In genomic region chrX:153626863-153627674, GRCh38 we compare ENCODE assay signal across 1 cellular context.
TF ChIP-seq lines count a peak whose summit lies in the region.

No MANE protein-coding gene starts in this region.

TF ChIP-seq in HepG2, 621 proteins besides CTCF, POLR2A, EP300 and RAD21 (continued from another document):
- TF ChIP-seq, protein P1, sequence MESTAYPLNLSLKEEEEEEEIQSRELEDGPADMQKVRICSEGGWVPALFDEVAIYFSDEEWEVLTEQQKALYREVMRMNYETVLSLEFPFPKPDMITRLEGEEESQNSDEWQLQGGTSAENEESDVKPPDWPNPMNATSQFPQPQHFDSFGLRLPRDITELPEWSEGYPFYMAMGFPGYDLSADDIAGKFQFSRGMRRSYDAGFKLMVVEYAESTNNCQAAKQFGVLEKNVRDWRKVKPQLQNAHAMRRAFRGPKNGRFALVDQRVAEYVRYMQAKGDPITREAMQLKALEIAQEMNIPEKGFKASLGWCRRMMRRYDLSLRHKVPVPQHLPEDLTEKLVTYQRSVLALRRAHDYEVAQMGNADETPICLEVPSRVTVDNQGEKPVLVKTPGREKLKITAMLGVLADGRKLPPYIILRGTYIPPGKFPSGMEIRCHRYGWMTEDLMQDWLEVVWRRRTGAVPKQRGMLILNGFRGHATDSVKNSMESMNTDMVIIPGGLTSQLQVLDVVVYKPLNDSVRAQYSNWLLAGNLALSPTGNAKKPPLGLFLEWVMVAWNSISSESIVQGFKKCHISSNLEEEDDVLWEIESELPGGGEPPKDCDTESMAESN (CRISPR knock-in tag; conservative IDR thresholded peaks at IDR 0.05), result peak; percentile 64; the same call in 1 of the 2 replicates
- TF ChIP-seq ZNF446 (CRISPR knock-in tag; IDR thresholded peaks at IDR 0.05), result no peak
- TF ChIP-seq ZNF292 (CRISPR knock-in tag; IDR thresholded peaks at IDR 0.05; ENCODE audit: borderline replicate concordance, low read depth), result no peak
- TF ChIP-seq ZNF589 (CRISPR knock-in tag; conservative IDR thresholded peaks at IDR 0.05), result peak; percentile 64; the same call in 1 of the 2 replicates
- no peak for TF ChIP-seq KMT2A (CRISPR knock-in tag; IDR thresholded peaks at IDR 0.05)
- no peak for TF ChIP-seq DPF2 (CRISPR knock-in tag; IDR thresholded peaks at IDR 0.05; ENCODE audit: borderline replicate concordance, low read depth)
